Comparison of ENCODE assay signal across 19 cellular contexts in the genomic region with DNA sequence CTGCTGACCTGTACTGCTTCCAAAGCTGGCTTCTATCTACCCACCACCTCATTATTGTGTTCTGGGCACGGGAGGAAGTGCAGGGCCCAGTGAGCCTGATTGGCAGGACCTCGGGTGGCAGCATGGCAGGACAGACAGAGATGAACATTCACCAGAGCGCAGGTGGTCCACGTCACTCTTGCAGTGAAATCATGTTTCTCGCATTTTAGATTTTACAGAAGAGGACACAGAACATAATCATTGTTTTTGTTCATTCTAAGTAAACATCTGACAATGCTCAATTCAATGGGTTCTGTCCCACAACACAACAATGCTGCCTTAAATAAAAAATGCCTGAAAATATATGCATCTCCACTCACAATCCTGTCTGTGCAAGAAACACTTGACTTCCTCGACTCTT.
"Had no signal": no experiment of that assay in that cellular context is flagged by ENCODE, and none has a peak within 500 bp of the region (broad histone marks: within the 10 kb centered on the region; RNA-seq: fewer than 3 reads in every experiment).

No MANE protein-coding gene starts in this region.

- H3K4me1 Mint-ChIP-seq: activated CD4-positive, alpha-beta T cell treated with anti-CD3 and anti-CD28 coated beads, Interleukin-2, amount 10 ng/mL, durations not matched to agents 7 days and 5 days; nephron progenitor cell; stimulated activated effector memory CD8-positive, alpha-beta T cell treated with anti-CD3 and anti-CD28 coated beads, Interleukin-12 subunit alpha, Interleukin-12 subunit beta, amount 100 ng/mL, for 72 hours had no signal

- ATAC-seq: gastroesophageal sphincter; pancreas; stimulated activated effector memory CD8-positive, alpha-beta T cell treated with anti-CD3 and anti-CD28 coated beads, Interleukin-12 subunit alpha, Interleukin-12 subunit beta, amount 100 ng/mL, for 72 hours had no signal

- H3K27ac Mint-ChIP-seq: activated CD4-positive, alpha-beta T cell treated with anti-CD3 and anti-CD28 coated beads, Interleukin-2, amount 10 ng/mL, durations not matched to agents 7 days and 5 days; activated naive CD8-positive, alpha-beta T cell; activated T-cell treated with anti-CD3 and anti-CD28 coated beads, Interleukin-2, amount 50 U/mL, for 24 hours; nephron progenitor cell; stimulated activated effector memory CD8-positive, alpha-beta T cell treated with anti-CD3 and anti-CD28 coated beads, Interleukin-12 subunit alpha, Interleukin-12 subunit beta, amount 100 ng/mL, for 72 hours; T-helper 1 cell treated with Interleukin-12 subunit alpha and Interleukin-12 subunit beta and Interleukin-4 antibody, amounts not matched to agents 30 μg/mL and 1 μg/mL, for 36 hours had no signal

- H3K27me3 Mint-ChIP-seq: activated T-cell treated with anti-CD3 and anti-CD28 coated beads, Interleukin-2, amount 50 U/mL, for 24 hours had no signal

- H3K4me1 ChIP-seq: pancreas, right atrium auricular region, upper lobe of left lung had no signal

- H3K36me3 ChIP-seq: cardiac muscle cell, gastroesophageal sphincter, pancreas, right atrium auricular region, upper lobe of left lung had no signal

- H3K27me3 ChIP-seq: gastroesophageal sphincter, pancreas, right atrium auricular region, upper lobe of left lung had no signal

- FAIRE-seq: astrocyte, pancreas, small intestine had no signal

- H3K4me3 ChIP-seq: cardiac muscle cell, coronary artery, gastroesophageal sphincter, pancreas, right atrium auricular region, upper lobe of left lung had no signal

- H3K4me3 Mint-ChIP-seq: activated CD4-positive, alpha-beta T cell treated with anti-CD3 and anti-CD28 coated beads, Interleukin-2, amount 10 ng/mL, durations not matched to agents 7 days and 5 days; activated naive CD8-positive, alpha-beta T cell; activated T-cell treated with anti-CD3 and anti-CD28 coated beads, Interleukin-2, amount 50 U/mL, for 24 hours; nephron progenitor cell; stimulated activated effector memory CD8-positive, alpha-beta T cell treated with anti-CD3 and anti-CD28 coated beads, Interleukin-12 subunit alpha, Interleukin-12 subunit beta, amount 100 ng/mL, for 72 hours; T-helper 1 cell treated with Interleukin-12 subunit alpha and Interleukin-12 subunit beta and Interleukin-4 antibody, amounts not matched to agents 30 μg/mL and 1 μg/mL, for 36 hours had no signal

- H3K27ac ChIP-seq: cardiac muscle cell, coronary artery, gastroesophageal sphincter, pancreas, right atrium auricular region, upper lobe of left lung had no signal

- DNase-seq: activated CD4-positive, alpha-beta T cell treated with anti-CD3 and anti-CD28 coated beads, Interleukin-2, amount 10 ng/mL, durations not matched to agents 7 days and 5 days; activated CD4-positive, CD25-positive, alpha-beta regulatory T cell; activated gamma-delta T cell; activated T-cell treated with anti-CD3 and anti-CD28 coated beads, Interleukin-2, amount 50 U/mL, for 24 hours; effector CD8-positive, alpha-beta T cell; mesenchymal stem cell; nephron progenitor cell; pancreas; SHP77; small intestine had no signal

- H3K9me3 ChIP-seq: gastroesophageal sphincter, pancreas, right atrium auricular region, upper lobe of left lung had no signal

- H3K9me3 Mint-ChIP-seq: activated CD4-positive, alpha-beta T cell treated with anti-CD3 and anti-CD28 coated beads, Interleukin-2, amount 10 ng/mL, durations not matched to agents 7 days and 5 days; activated T-cell treated with anti-CD3 and anti-CD28 coated beads, Interleukin-2, amount 50 U/mL, for 24 hours; stimulated activated effector memory CD8-positive, alpha-beta T cell treated with anti-CD3 and anti-CD28 coated beads, Interleukin-12 subunit alpha, Interleukin-12 subunit beta, amount 100 ng/mL, for 72 hours; T-helper 1 cell treated with Interleukin-12 subunit alpha and Interleukin-12 subunit beta and Interleukin-4 antibody, amounts not matched to agents 30 μg/mL and 1 μg/mL, for 36 hours had no signal

- H3K36me3 Mint-ChIP-seq: activated naive CD8-positive, alpha-beta T cell; stimulated activated effector memory CD8-positive, alpha-beta T cell treated with anti-CD3 and anti-CD28 coated beads, Interleukin-12 subunit alpha, Interleukin-12 subunit beta, amount 100 ng/mL, for 72 hours had no signal
